ENCODE assay signal across 22 cellular contexts in genomic region chr7:117803476-117803875, GRCh38.
DNase-seq lines count a peak whose midpoint lies in the region; ATAC-seq and TF ChIP-seq lines count a peak whose summit lies in the region.
"Had no signal": no experiment of that assay in that cellular context is flagged by ENCODE, and none has a peak within 500 bp of the region (broad histone marks: within the 10 kb centered on the region; RNA-seq: fewer than 3 reads in every experiment).

No MANE protein-coding gene starts in this region.

- H2AK5ac ChIP-seq in trophoblast cell (ENCODE audit: low read length): no peak overlapping the region

- ATAC-seq in RWPE2 (ENCODE audit: low read depth): 0 out of 3 replicates have a peak, but pooled peaks have one; percentile 38
- peak; percentile 52 for ATAC-seq in foreskin keratinocyte
- no peak for ATAC-seq in activated CD8-positive, alpha-beta T cell treated with anti-CD3 and anti-CD28 coated beads, Interleukin-2, amount 10 ng/mL, durations not matched to agents 7 days and 5 days
- ATAC-seq: GM12878, HCT116 had no signal

- no peaks in the 10 kb centered on the region for H3K79me2 ChIP-seq in trophoblast cell (ENCODE audit: control insufficient read depth, insufficient read depth, low read length, poor library complexity)

- H3K9me3 Mint-ChIP-seq in activated CD8-positive, alpha-beta T cell treated with anti-CD3 and anti-CD28 coated beads, Interleukin-2, amount 10 ng/mL, durations not matched to agents 7 days and 5 days (ENCODE audit: insufficient read depth): no peaks in the 10 kb centered on the region
- H3K9me3 Mint-ChIP-seq: CD4-positive, CD25-positive, alpha-beta regulatory T cell had no signal

- H4K8ac ChIP-seq in trophoblast cell (ENCODE audit: low read depth, low read length): no peak overlapping the region

- no peaks in the 10 kb centered on the region for H3K27me3 Mint-ChIP-seq in activated CD8-positive, alpha-beta T cell treated with anti-CD3 and anti-CD28 coated beads, Interleukin-2, amount 10 ng/mL, durations not matched to agents 7 days and 5 days (ENCODE audit: low read depth)
- H3K27me3 Mint-ChIP-seq: CD4-positive, CD25-positive, alpha-beta regulatory T cell had no signal

- H2BK120ac ChIP-seq in trophoblast cell (ENCODE audit: insufficient read depth, low read length, poor library complexity): no peak overlapping the region

- no peak overlapping the region for H3K18ac ChIP-seq in trophoblast cell (ENCODE audit: low read length)

- H3K23ac ChIP-seq in trophoblast cell (ENCODE audit: low read length): no peak overlapping the region

- no peak overlapping the region for H2BK12ac ChIP-seq in trophoblast cell (ENCODE audit: low read length)

- H3K4me2 ChIP-seq in trophoblast cell (ENCODE audit: low read length): no peak overlapping the region

- H3K36me3 ChIP-seq in RWPE2 (ENCODE audit: low read depth) (no peaks in the 10 kb centered on the region), trophoblast cell (ENCODE audit: control insufficient read depth in 1 of 2, insufficient read depth in 2 of 2, low read length in 2 of 2) (peaks cover 2% of the 10 kb centered on the region in 2 experiments)
- H3K36me3 ChIP-seq: BE2C had no signal

- H3K9me3 ChIP-seq in RWPE2 (ENCODE audit: severe bottlenecking): no peaks in the 10 kb centered on the region
- no peaks in the 10 kb centered on the region for H3K9me3 ChIP-seq in trophoblast cell (ENCODE audit: insufficient read depth, low read depth, low read length)
- H3K9me3 ChIP-seq: BE2C had no signal

- no peaks in the 10 kb centered on the region for H3K36me3 Mint-ChIP-seq in activated CD8-positive, alpha-beta T cell treated with anti-CD3 and anti-CD28 coated beads, Interleukin-2, amount 10 ng/mL, durations not matched to agents 7 days and 5 days (ENCODE audit: low read depth)
- H3K36me3 Mint-ChIP-seq: CD4-positive, CD25-positive, alpha-beta regulatory T cell; CD8-positive, alpha-beta memory T cell had no signal

- no peak for DNase-seq in RWPE2 (ENCODE audit: low spot score)
- peak in 1 of 2 donors; percentile 40 for DNase-seq in foreskin keratinocyte
- no peak for DNase-seq in trophoblast cell
- DNase-seq in activated CD8-positive, alpha-beta T cell treated with anti-CD3 and anti-CD28 coated beads, Interleukin-2, amount 10 ng/mL, durations not matched to agents 7 days and 5 days: no peak
- DNase-seq in hepatic stellate cell (ENCODE audit: low spot score): no peak
- no peak for DNase-seq in NCI-H2227 (lab: John Stamatoyannopoulos, UW; ENCODE audit: unreplicated experiment)
- DNase-seq in activated CD8-positive, alpha-beta memory T cell treated with anti-CD3 and anti-CD28 coated beads for 24 hours: no peak
- DNase-seq: ACHN; BE2C; C1 segment of cervical spinal cord; CD4-positive, CD25-positive, alpha-beta regulatory T cell; CD8-positive, alpha-beta memory T cell; COR-L47; DMS 273 treated with DMSO at 0.1 percent for 48 hours; DMS53; DND-41; EL; GOT3; H7; HFFc6 had no signal

- no peak overlapping the region for H4K91ac ChIP-seq in trophoblast cell (ENCODE audit: low read depth, low read length)

- H4K12ac ChIP-seq in trophoblast cell (ENCODE audit: low read depth, low read length): no peak overlapping the region

- no peak overlapping the region for H3K27ac Mint-ChIP-seq in activated CD8-positive, alpha-beta T cell treated with anti-CD3 and anti-CD28 coated beads, Interleukin-2, amount 10 ng/mL, durations not matched to agents 7 days and 5 days
- H3K27ac Mint-ChIP-seq: CD4-positive, CD25-positive, alpha-beta regulatory T cell; CD8-positive, alpha-beta memory T cell; HFFc6 had no signal

- H3K79me1 ChIP-seq in trophoblast cell (ENCODE audit: low read length): peaks cover 3% of the 10 kb centered on the region

- no peak overlapping the region for H3K9ac ChIP-seq in trophoblast cell (ENCODE audit: low read length)

- no peak overlapping the region for H2BK5ac ChIP-seq in trophoblast cell (ENCODE audit: low read depth, low read length, poor library complexity)

- POLR2A ChIA-PET in activated CD8-positive, alpha-beta T cell treated with anti-CD3 and anti-CD28 coated beads, Interleukin-2, amount 10 ng/mL, durations not matched to agents 7 days and 5 days (lab: Charles Lee): interaction anchor here (0.6 kb wide), 1 partner anchor 1495 kb away, joined by 3 read pairs; no protein-coding TSS in a partner anchor

- H3K4me1 ChIP-seq in RWPE2 (ENCODE audit: insufficient read depth, poor library complexity, severe bottlenecking): no peaks in the 10 kb centered on the region
- no peaks in the 10 kb centered on the region for H3K4me1 ChIP-seq in foreskin keratinocyte
- H3K4me1 ChIP-seq in trophoblast cell (ENCODE audit: control insufficient read depth in 1 of 2, insufficient read depth in 2 of 2, low read length in 2 of 2): peaks cover 3 to 6% of the 10 kb centered on the region in 2 experiments

- no peak overlapping the region for H3K4ac ChIP-seq in trophoblast cell (ENCODE audit: low read depth, low read length)

- no peaks in the 10 kb centered on the region for H3K4me1 Mint-ChIP-seq in activated CD8-positive, alpha-beta T cell treated with anti-CD3 and anti-CD28 coated beads, Interleukin-2, amount 10 ng/mL, durations not matched to agents 7 days and 5 days (ENCODE audit: low read depth)
- H3K4me1 Mint-ChIP-seq: CD4-positive, CD25-positive, alpha-beta regulatory T cell; CD8-positive, alpha-beta memory T cell had no signal

- H3K27ac ChIP-seq in RWPE2 (ENCODE audit: poor library complexity, severe bottlenecking) (no peak overlapping the region), foreskin keratinocyte (no peak overlapping the region), trophoblast cell (ENCODE audit: low read depth, low read length) (peak overlapping the region; percentile 70)

- H3K4me3 ChIP-seq in RWPE2 (ENCODE audit: severe bottlenecking) (no peak overlapping the region), trophoblast cell (ENCODE audit: low read depth, low read length) (no peak overlapping the region)
- H3K4me3 ChIP-seq: GM12878 had no signal

- CTCF ChIA-PET in activated CD8-positive, alpha-beta T cell treated with anti-CD3 and anti-CD28 coated beads, Interleukin-2, amount 10 ng/mL, durations not matched to agents 7 days and 5 days (lab: Charles Lee): no interaction called here

- H2AFZ ChIP-seq in trophoblast cell (ENCODE audit: insufficient read depth, low read length, poor library complexity): no peak overlapping the region

- H3K14ac ChIP-seq in trophoblast cell (ENCODE audit: low read length): no peak overlapping the region

- no CpG with 5 or more reads among the region's 2 CpGs for WGBS in trophoblast cell (ENCODE audit: extremely low coverage, insufficient coverage, insufficient read length)

- TF ChIP-seq CTCF in RWPE2 (IDR thresholded peaks at IDR 0.05; ENCODE audit: poor library complexity, severe bottlenecking): no peak
- no peak for TF ChIP-seq CTCF in foreskin keratinocyte (conservative IDR thresholded peaks at IDR 0.05)

- no peak overlapping the region for H3K4me3 Mint-ChIP-seq in activated CD8-positive, alpha-beta T cell treated with anti-CD3 and anti-CD28 coated beads, Interleukin-2, amount 10 ng/mL, durations not matched to agents 7 days and 5 days
- H3K4me3 Mint-ChIP-seq: CD8-positive, alpha-beta memory T cell; HFFc6 had no signal

- H3K27me3 ChIP-seq in RWPE2 (ENCODE audit: insufficient read depth, poor library complexity, severe bottlenecking) (peaks cover 6% of the 10 kb centered on the region), foreskin keratinocyte (no peaks in the 10 kb centered on the region), trophoblast cell (ENCODE audit: insufficient read depth, low read length) (no peaks in the 10 kb centered on the region)
- H3K27me3 ChIP-seq: BE2C had no signal
